In the genomic region with DNA sequence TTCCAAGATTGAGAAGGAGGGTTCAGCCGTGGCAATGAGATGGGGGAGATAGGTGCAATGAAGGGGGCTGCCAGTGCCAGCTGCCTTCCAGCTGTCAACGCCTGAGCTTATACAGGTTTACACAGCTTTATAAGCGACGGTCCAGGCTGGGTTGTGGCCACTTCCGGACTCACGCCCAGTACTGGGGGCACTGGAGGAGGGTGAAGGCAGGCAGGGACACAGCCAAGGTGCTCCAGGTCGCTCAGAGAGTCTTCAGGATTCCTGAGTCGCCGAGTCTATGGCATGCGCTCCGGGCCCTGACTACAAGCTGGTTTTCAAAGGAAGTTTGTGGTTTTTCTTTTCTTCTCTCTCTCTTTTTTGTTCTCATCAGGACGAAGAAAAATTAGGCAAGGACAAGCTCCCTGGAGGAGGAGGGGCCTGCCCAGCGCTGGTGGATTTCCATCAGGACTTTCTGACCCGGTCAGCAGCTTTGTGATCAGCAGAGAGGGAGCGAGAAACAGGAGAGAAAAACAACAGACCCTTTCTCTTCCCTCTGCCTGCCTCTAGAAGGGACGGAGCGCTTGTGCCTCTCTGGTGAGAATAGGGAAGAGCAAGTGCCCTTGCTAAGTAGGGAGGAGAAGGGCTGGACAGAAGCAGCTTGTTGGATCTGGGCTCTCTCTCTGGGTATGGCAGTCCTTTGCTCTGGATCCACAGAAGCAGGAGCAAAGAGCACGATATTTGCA, we compare ENCODE assay signal across 8 cellular contexts.
A peak's percentile ranks its signal among the peaks of the same experiment; 100 is the strongest.
DNase-seq lines count a peak whose midpoint lies in the region; ATAC-seq lines count a peak whose summit lies in the region.

Gene MINDY1 (minus strand): TSS at position 572 of the 722 bp plus-strand sequence. CDS start 4,285 bp downstream, outside the sequence.

- ATAC-seq in GM21825 (IDR thresholded peaks at IDR 0.05; ENCODE audit: unreplicated experiment), result peak; percentile 34
- ATAC-seq in GM18867 (IDR thresholded peaks at IDR 0.05; ENCODE audit: unreplicated experiment), result no peak

- peak; percentile 72 for DNase-seq in COLO668 (lab: John Stamatoyannopoulos, UW; ENCODE audit: unreplicated experiment)
- DNase-seq in NCI-H2081 (lab: John Stamatoyannopoulos, UW), result peak; percentile 83 to 89
- DNase-seq in T-helper 9 cell, result peak; percentile 14
- DNase-seq in dedifferentiated amniotic fluid mesenchymal stem cell (ENCODE audit: extremely low spot score), result peak; percentile 90
- DNase-seq in kidney glomerular epithelial cell (lab: John Stamatoyannopoulos, UW), result peak; percentile 84
- DNase-seq in smooth muscle cell of the brain vasculature (ENCODE audit: low read depth, low spot score), result peak; percentile 62

Comparison
In these comparisons a context has a peak if more than half of its experiments do, and no peak if none do; other contexts are left out.
1. DNase-seq: peak in every context shown above with its lines; median percentile 90 in dedifferentiated amniotic fluid mesenchymal stem cell; 86 in NCI-H2081; 84 in kidney glomerular epithelial cell; 72 in COLO668; 62 in smooth muscle cell of the brain vasculature; 14 in T-helper 9 cell.